18 cellular contexts compared by ENCODE assay signal in genomic region chr9:5230554-5230953, GRCh38. TPM values are rescaled to one million over a fixed set of nuclear protein-coding genes. Genes with fewer than 3 reads are reported as not detected.
DNase-seq lines count a peak whose midpoint lies in the region; FAIRE-seq lines count a peak whose summit lies in the region.
"Had no signal": no experiment of that assay in that cellular context is flagged by ENCODE, and none has a peak within 500 bp of the region (broad histone marks: within the 10 kb centered on the region; RNA-seq: fewer than 3 reads in every experiment).

No MANE protein-coding gene starts in this region.

- H3K9me3 ChIP-seq in trophoblast cell (ENCODE audit: insufficient read depth, low read depth, low read length) = no peaks in the 10 kb centered on the region

- no peak overlapping the region for H2AK5ac ChIP-seq in trophoblast cell (ENCODE audit: low read length)

- no peaks in the 10 kb centered on the region for H3K36me3 ChIP-seq in trophoblast cell (ENCODE audit: control insufficient read depth in 1 of 2, insufficient read depth in 2 of 2, low read length in 2 of 2)

- no peak overlapping the region for H3K18ac ChIP-seq in trophoblast cell (ENCODE audit: low read length)

- no peak overlapping the region for H4K91ac ChIP-seq in trophoblast cell (ENCODE audit: low read depth, low read length)

- H3K14ac ChIP-seq in trophoblast cell (ENCODE audit: low read length) = no peak overlapping the region

- peak overlapping the region; percentile 33 for H3K27ac ChIP-seq in trophoblast cell (ENCODE audit: low read depth, low read length)
- H3K27ac ChIP-seq: HL-60 had no signal

- no peaks in the 10 kb centered on the region for H3K79me1 ChIP-seq in trophoblast cell (ENCODE audit: low read length)

- H3K4me2 ChIP-seq in trophoblast cell (ENCODE audit: low read length) = no peak overlapping the region

- H3K79me2 ChIP-seq in trophoblast cell (ENCODE audit: control insufficient read depth, insufficient read depth, low read length, poor library complexity) = no peaks in the 10 kb centered on the region

- no peak overlapping the region for H4K12ac ChIP-seq in trophoblast cell (ENCODE audit: low read depth, low read length)

- no peak overlapping the region for H2BK120ac ChIP-seq in trophoblast cell (ENCODE audit: insufficient read depth, low read length, poor library complexity)

- H3K4me3 ChIP-seq in trophoblast cell (ENCODE audit: low read depth, low read length) = no peak overlapping the region

- peaks cover 0 to 3% of the 10 kb centered on the region in 2 experiments for H3K4me1 ChIP-seq in trophoblast cell (ENCODE audit: control insufficient read depth in 1 of 2, insufficient read depth in 2 of 2, low read length in 2 of 2)

- H3K9ac ChIP-seq in trophoblast cell (ENCODE audit: low read length) = no peak overlapping the region

- H3K23ac ChIP-seq in trophoblast cell (ENCODE audit: low read length) = no peak overlapping the region

- H3K4ac ChIP-seq in trophoblast cell (ENCODE audit: low read depth, low read length) = no peak overlapping the region

- no CpG with 5 or more reads among the region's 10 CpGs for WGBS in trophoblast cell (ENCODE audit: extremely low coverage, insufficient coverage, insufficient read length)

- H2BK5ac ChIP-seq in trophoblast cell (ENCODE audit: low read depth, low read length, poor library complexity) = no peak overlapping the region

- DNase-seq in NCI-H748 (lab: John Stamatoyannopoulos, UW; ENCODE audit: unreplicated experiment) (peak; percentile 28), NCI-H748 treated with DMSO at 0.1 percent for 48 hours (lab: John Stamatoyannopoulos, UW) (no peak), HT-29 (ENCODE audit: low spot score) (peak; percentile 43), SW480 (ENCODE audit: low spot score) (peak; percentile 6), trophoblast cell (peak; percentile 64 to 91), NOMO-1 treated with DMSO at 0.1 percent for 48 hours (lab: John Stamatoyannopoulos, UW; ENCODE audit: unreplicated experiment) (no peak), HTR-8/SVneo (ENCODE audit: insufficient read length, low spot score) (no peak)
- DNase-seq: CD8-positive, alpha-beta T cell; COR-L47; HCEC 1CT had no signal

- H4K8ac ChIP-seq in trophoblast cell (ENCODE audit: low read depth, low read length) = no peak overlapping the region

- H2BK12ac ChIP-seq in trophoblast cell (ENCODE audit: low read length) = no peak overlapping the region

- no peak for FAIRE-seq in HTR-8/SVneo (lab: Jason Lieb, UNC)
- FAIRE-seq: A204.1 had no signal

- no peaks in the 10 kb centered on the region for H3K27me3 ChIP-seq in trophoblast cell (ENCODE audit: insufficient read depth, low read length)

- no peak overlapping the region for H2AFZ ChIP-seq in trophoblast cell (ENCODE audit: insufficient read depth, low read length, poor library complexity)

RNA-seq across cellular contexts. Expression of gene INSL4, which starts 0.7 kb away (rescaled TPM):
- total RNA-seq in HT-29 (2014; rRNA removed; shearing (Covaris generic)) = 0.20 TPM in 1 of 2 replicates, not detected in the other
- 81.4 and 91.2 TPM in 2 replicates for polyA plus RNA-seq in trophoblast cell (2013)
- total RNA-seq: CD8-positive, alpha-beta T cell; Daoy; H4; IMR-90 had no signal
- polyA plus RNA-seq: BJ, CD14-positive monocyte had no signal

RNA-seq across cellular contexts. Expression of gene INSL6, which starts 45.1 kb away (rescaled TPM):
- total RNA-seq in HT-29 (2014; rRNA removed; shearing (Covaris generic)) = not detected in 2 replicates
- polyA plus RNA-seq in trophoblast cell (2013) = 0.07 TPM in 1 of 2 replicates, not detected in the other
- total RNA-seq: CD8-positive, alpha-beta T cell; Daoy; H4; IMR-90 had no signal
- polyA plus RNA-seq: AG04450, BJ, CD14-positive monocyte, IMR-90 had no signal

Comparison
In these comparisons a context has a peak if more than half of its experiments do, and no peak if none do; other contexts are left out.
1. DNase-seq: peak in NCI-H748 (single experiment), HT-29 (single experiment), SW480 (single experiment) and trophoblast cell (2 of 2); none in NCI-H748 treated with DMSO at 0.1 percent for 48 hours (single experiment), NOMO-1 treated with DMSO at 0.1 percent for 48 hours (single experiment) and HTR-8/SVneo (single experiment).